12 cellular contexts compared by ENCODE assay signal in genomic region chr1:233791372-233791703, GRCh38.
DNase-seq lines count a peak whose midpoint lies in the region; FAIRE-seq and TF ChIP-seq lines count a peak whose summit lies in the region.
"Had no signal": no experiment of that assay in that cellular context is flagged by ENCODE, and none has a peak within 500 bp of the region (broad histone marks: within the 10 kb centered on the region; RNA-seq: fewer than 3 reads in every experiment).

No MANE protein-coding gene starts in this region.

- in situ Hi-C loops in Caki2 (cut with HindIII; ENCODE audit: low pct_unique_long_range_greater_than_20kb, low sequenced_read_pairs) = no loop called here

- no peaks in the 10 kb centered on the region for H3K36me3 ChIP-seq in OCI-LY7 (ENCODE audit: insufficient read depth, low read length)
- no peaks in the 10 kb centered on the region for H3K36me3 ChIP-seq in bronchial epithelial cell (ENCODE audit: control insufficient read depth, insufficient read depth, low read length)

- FAIRE-seq in bronchial epithelial cell (lab: Jason Lieb, UNC) = peak; percentile 58

- peak; percentile 4 for DNase-seq in Caki2 (ENCODE audit: low read depth)
- DNase-seq in OCI-LY7 (ENCODE audit: low spot score) = no peak
- no peak for DNase-seq in bronchial epithelial cell (ENCODE audit: low read depth)
- DNase-seq in type B pancreatic cell (ENCODE audit: extremely low spot score, unreplicated experiment) = no peak
- DNase-seq in mesenteric fat pad (ENCODE audit: low spot score) = no peak
- no peak for DNase-seq in activated effector memory CD4-positive, alpha-beta T cell treated with anti-CD3 and anti-CD28 coated beads, Interleukin-2, amount 50 U/mL, for 16 hours
- DNase-seq in GM03348 (ENCODE audit: low spot score) = no peak

- H3K9me3 ChIP-seq in OCI-LY7 (ENCODE audit: low read length) = no peaks in the 10 kb centered on the region
- H3K9me3 ChIP-seq: Caco-2, SK-N-SH had no signal

- H2AFZ ChIP-seq in OCI-LY7 (ENCODE audit: low read length) = no peak overlapping the region

- no peaks in the 10 kb centered on the region for H3K79me2 ChIP-seq in OCI-LY7 (ENCODE audit: insufficient read depth, low read depth, low read length)

- CTCF ChIA-PET in OCI-LY7 (lab: Charles Lee; ENCODE audit: unreplicated experiment) = no interaction called here

- H3K4me1 Mint-ChIP-seq in type B pancreatic cell (ENCODE audit: unreplicated experiment) = no peaks in the 10 kb centered on the region
- H3K4me1 Mint-ChIP-seq: CD4-positive, CD25-positive, alpha-beta regulatory T cell; IgD-negative memory B cell had no signal

- no peak overlapping the region for H3K4me3 Mint-ChIP-seq in type B pancreatic cell
- H3K4me3 Mint-ChIP-seq: CD4-positive, CD25-positive, alpha-beta regulatory T cell; IgD-negative memory B cell had no signal

- no peaks in the 10 kb centered on the region for H4K20me1 ChIP-seq in OCI-LY7 (ENCODE audit: insufficient read depth, low read length)

- H3K27ac Mint-ChIP-seq in type B pancreatic cell = no peak overlapping the region
- H3K27ac Mint-ChIP-seq: IgD-negative memory B cell had no signal

- H3K27me3 ChIP-seq in bronchial epithelial cell (ENCODE audit: control insufficient read depth, insufficient read depth, low read length) = no peaks in the 10 kb centered on the region

- TF ChIP-seq CTCF in OCI-LY7 (conservative IDR thresholded peaks at IDR 0.05; ENCODE audit: low read length) (peak; percentile 62; the same call in 1 of the 2 replicates), bronchial epithelial cell (IDR thresholded peaks at IDR 0.05; ENCODE audit: insufficient read depth, low read length, severe bottlenecking) (no peak), type B pancreatic cell (conservative IDR thresholded peaks at IDR 0.05) (peak; percentile 1)

- POLR2A ChIA-PET in OCI-LY7 (lab: Charles Lee) = no interaction called here

- no peaks in the 10 kb centered on the region for H3K9me2 ChIP-seq in OCI-LY7 (ENCODE audit: insufficient read depth, low read length)
- H3K9me2 ChIP-seq: SK-N-SH had no signal

- H3K4me2 ChIP-seq in OCI-LY7 (ENCODE audit: low read length) = no peak overlapping the region
- H3K4me2 ChIP-seq: SK-N-SH had no signal

- H3K4me3 ChIP-seq in OCI-LY7 (ENCODE audit: low read depth, low read length, poor library complexity, severe bottlenecking) (no peak overlapping the region), bronchial epithelial cell (ENCODE audit: low read depth, low read length) (no peak overlapping the region)

- no peaks in the 10 kb centered on the region for H3K36me3 Mint-ChIP-seq in type B pancreatic cell
- H3K36me3 Mint-ChIP-seq: CD4-positive, CD25-positive, alpha-beta regulatory T cell; IgD-negative memory B cell had no signal

- no peaks in the 10 kb centered on the region for H3K4me1 ChIP-seq in OCI-LY7 (ENCODE audit: insufficient read depth, low read length, poor library complexity, severe bottlenecking)
- H3K4me1 ChIP-seq: Caco-2 had no signal

- peaks cover 19% of the 10 kb centered on the region for H3K27me3 Mint-ChIP-seq in type B pancreatic cell

- BruUV-seq in OCI-LY7 (replicated peaks; lab: Mats Ljungman, UMichigan) = no TSS peak

- H3K9me3 Mint-ChIP-seq in type B pancreatic cell = no peaks in the 10 kb centered on the region

- intact Hi-C loops in OCI-LY7 (cut with micrococcal nuclease; ENCODE audit: unreplicated experiment) = loop anchor here (1.0 kb wide), 2 partner anchors 396 to 487 kb away; no protein-coding TSS in a partner anchor

- H3K27ac ChIP-seq in OCI-LY7 (ENCODE audit: low read depth, low read length, poor library complexity, severe bottlenecking) = no peak overlapping the region
- H3K27ac ChIP-seq: HL-60 had no signal
